ENCODE assay signal across 8 cellular contexts in genomic region chr7:1503816-1504775, GRCh38. TPM values are rescaled to one million over a fixed set of nuclear protein-coding genes. Genes with fewer than 3 reads are reported as not detected.
DNase-seq lines count a peak whose midpoint lies in the region; ATAC-seq and TF ChIP-seq lines count a peak whose summit lies in the region.

TSS of gene INTS1 (minus strand) at chr7:1504389. CDS start at chr7:1503960, 429 bp downstream.

- H3K4me1 Mint-ChIP-seq in activated CD4-positive, alpha-beta memory T cell treated with anti-CD3 and anti-CD28 coated beads, Interleukin-2, amount 10 ng/mL, durations not matched to agents 7 days and 5 days, result peaks cover 47% of the 10 kb centered on the region

- 1% methylated on average over 114 to 115 of the region's 118 CpGs for WGBS in ectodermal cell, 2 experiments

- peak; percentile 91 for TF ChIP-seq CTCF in lower lobe of right lung (IDR thresholded peaks at IDR 0.05)

- no peaks in the 10 kb centered on the region for H3K27me3 ChIP-seq in ectodermal cell (ENCODE audit: control insufficient read depth, insufficient read depth, low read length, poor library complexity, severe bottlenecking)
- no peaks in the 10 kb centered on the region for H3K27me3 ChIP-seq in lower lobe of right lung (ENCODE audit: low read depth)

- intact Hi-C loops in lower lobe of right lung (cut with DNase I), result no loop called here

- H3K4me3 Mint-ChIP-seq in activated CD4-positive, alpha-beta memory T cell treated with anti-CD3 and anti-CD28 coated beads, Interleukin-2, amount 10 ng/mL, durations not matched to agents 7 days and 5 days, result peak within 1 kb of the TSS; percentile 84

- peaks cover 24% of the 10 kb centered on the region for H3K36me3 Mint-ChIP-seq in activated CD4-positive, alpha-beta memory T cell treated with anti-CD3 and anti-CD28 coated beads, Interleukin-2, amount 10 ng/mL, durations not matched to agents 7 days and 5 days (ENCODE audit: low read depth)

- CTCF ChIA-PET in activated CD4-positive, alpha-beta memory T cell treated with anti-CD3 and anti-CD28 coated beads, Interleukin-2, amount 10 ng/mL, durations not matched to agents 7 days and 5 days (lab: Charles Lee), result interaction anchor here (0.6 to 1.5 kb wide), 5 partner anchors 9 to 66 kb away, joined by 3 to 5 read pairs (median 4); partner anchors contain the start of gene TMEM184A

- POLR2A ChIA-PET in activated CD4-positive, alpha-beta memory T cell treated with anti-CD3 and anti-CD28 coated beads, Interleukin-2, amount 10 ng/mL, durations not matched to agents 7 days and 5 days (lab: Charles Lee), result interaction anchor here (1.1 to 1.5 kb wide), 2 partner anchors 66 to 850 kb away, joined by 3 read pairs; partner anchors contain the start of gene EIF3B

- H3K9me3 ChIP-seq in ectodermal cell (ENCODE audit: control insufficient read depth, low read length) (no peaks in the 10 kb centered on the region), lower lobe of right lung (no peaks in the 10 kb centered on the region)

- H3K27me3 Mint-ChIP-seq in activated CD4-positive, alpha-beta memory T cell treated with anti-CD3 and anti-CD28 coated beads, Interleukin-2, amount 10 ng/mL, durations not matched to agents 7 days and 5 days, result no peaks in the 10 kb centered on the region

- DNase-seq in CD1c-positive myeloid dendritic cell (ENCODE audit: extremely low spot score), result peak; percentile 96
- DNase-seq in NCI-H774 (lab: John Stamatoyannopoulos, UW), result peak; percentile 95
- peak; percentile 92 for DNase-seq in activated CD4-positive, alpha-beta memory T cell treated with anti-CD3 and anti-CD28 coated beads, Interleukin-2, amount 10 ng/mL, durations not matched to agents 7 days and 5 days
- DNase-seq in lower lobe of right lung, result peak; percentile 94
- DNase-seq in stimulated activated CD4-positive, alpha-beta T cell treated with anti-CD3 and anti-CD28 coated beads, TNF-alpha, amount 100 ng/mL, for 24 hours (ENCODE audit: low read depth in 3 of 3), result peak; percentile 81 to 89 (median 82)

- no peaks in the 10 kb centered on the region for H3K9me3 Mint-ChIP-seq in activated CD4-positive, alpha-beta memory T cell treated with anti-CD3 and anti-CD28 coated beads, Interleukin-2, amount 10 ng/mL, durations not matched to agents 7 days and 5 days

- H3K27ac Mint-ChIP-seq in activated CD4-positive, alpha-beta memory T cell treated with anti-CD3 and anti-CD28 coated beads, Interleukin-2, amount 10 ng/mL, durations not matched to agents 7 days and 5 days, result peak within 1 kb of the TSS; percentile 75

- H3K4me1 ChIP-seq in ectodermal cell (ENCODE audit: control insufficient read depth, insufficient read depth, low read length) (peaks cover 9% of the 10 kb centered on the region), lower lobe of right lung (peaks cover 25% of the 10 kb centered on the region)

- H3K4me3 ChIP-seq in ectodermal cell (ENCODE audit: insufficient read depth, low read depth, low read length) (peak within 1 kb of the TSS; percentile 94), lower lobe of right lung (peak within 1 kb of the TSS; percentile 98)

- H3K36me3 ChIP-seq in ectodermal cell (ENCODE audit: control insufficient read depth, insufficient read depth, low read length), result peaks cover 15% of the 10 kb centered on the region
- H3K36me3 ChIP-seq in lower lobe of right lung, result peaks cover 38% of the 10 kb centered on the region

- H3K27ac ChIP-seq in ectodermal cell (ENCODE audit: insufficient read depth, low read depth, low read length, poor library complexity, severe bottlenecking) (peak within 1 kb of the TSS; percentile 44), lower lobe of right lung (peak within 1 kb of the TSS; percentile 76)

- peak; percentile 92 for ATAC-seq in GM19372 (IDR thresholded peaks at IDR 0.05; ENCODE audit: low read depth, unreplicated experiment)
- ATAC-seq in HG03565 (IDR thresholded peaks at IDR 0.05; ENCODE audit: unreplicated experiment), result peak; percentile 69
- peak; percentile 97 for ATAC-seq in lower lobe of right lung

RNA-seq across cellular contexts. Expression of gene INTS1, which starts in this region (rescaled TPM):
- 10 to 100 TPM; 79.2 to 87.5 TPM for total RNA-seq in activated CD4-positive, alpha-beta memory T cell treated with anti-CD3 and anti-CD28 coated beads, Interleukin-2, amount 10 ng/mL, durations not matched to agents 7 days and 5 days
- 67.7 TPM for polyA plus RNA-seq in ectodermal cell (2013, experiment 1 of 4)
- polyA plus RNA-seq in ectodermal cell (2013, experiment 2 of 4), result 78.2 TPM
- polyA plus RNA-seq in ectodermal cell (2013, experiment 3 of 4), result 55.1 TPM
- 61.7 TPM for polyA plus RNA-seq in ectodermal cell (2013, experiment 4 of 4)
- total RNA-seq in lower lobe of right lung, result 50.8 TPM

Comparison
In these comparisons a context has a peak if more than half of its experiments do, and no peak if none do; other contexts are left out.
1. Peak in every context shown above with its lines: DNase-seq, ATAC-seq, H3K4me3 ChIP-seq and H3K27ac ChIP-seq.